Comparison of ENCODE assay signal across 29 cellular contexts in genomic region chr19:51034704-51035103, GRCh38. TPM values are rescaled to one million over a fixed set of nuclear protein-coding genes. Genes with fewer than 3 reads are reported as not detected.
DNase-seq lines count a peak whose midpoint lies in the region; ATAC-seq and TF ChIP-seq lines count a peak whose summit lies in the region.
"Had no signal": no experiment of that assay in that cellular context is flagged by ENCODE, and none has a peak within 500 bp of the region (broad histone marks: within the 10 kb centered on the region; RNA-seq: fewer than 3 reads in every experiment).

TSS of gene KLK12 (minus strand) at chr19:51035002. CDS start at chr19:51034621, 381 bp downstream.

- H3K9me3 Mint-ChIP-seq in endodermal cell: no peaks in the 10 kb centered on the region
- H3K9me3 Mint-ChIP-seq in stimulated activated naive B cell treated with anti-CD40 and anti-IgM and Interleukin-4, amounts not matched to agents 10 μg/mL and 1 μg/mL and 100 μg/mL, for 72 hours: peaks cover 10 to 11% of the 10 kb centered on the region in 2 donors
- H3K9me3 Mint-ChIP-seq: activated naive CD8-positive, alpha-beta T cell treated with anti-CD3 and anti-CD28 coated beads, Interleukin-2, amount 50 U/mL, for 24 hours; stimulated activated naive CD8-positive, alpha-beta T cell treated with anti-CD3 and anti-CD28 coated beads, Interleukin-15, Interleukin-2, amounts not matched to agents 100 ng/mL and 50 ng/mL, for 24 hours had no signal

- no peak within 1 kb of the TSS for H3K4me3 ChIP-seq in endodermal cell (ENCODE audit: low read length)
- H3K4me3 ChIP-seq: body of pancreas, GM23248, right atrium auricular region, tibial artery had no signal

- H3K9ac ChIP-seq in endodermal cell (ENCODE audit: extremely low read depth, low read length, poor library complexity, severe bottlenecking): no peak within 1 kb of the TSS
- H3K9ac ChIP-seq: GM23248 had no signal

- H3K36me3 ChIP-seq in endodermal cell (ENCODE audit: control insufficient read depth, insufficient read depth, low read length): no peaks in the 10 kb centered on the region
- H3K36me3 ChIP-seq: right atrium auricular region, tibial artery had no signal

- DNase-seq in NCI-H146 (lab: John Stamatoyannopoulos, UW) (peak; percentile 44), NCI-H146 treated with DMSO at 0.1 percent for 48 hours (lab: John Stamatoyannopoulos, UW; ENCODE audit: unreplicated experiment) (no peak), NCI-H2029 treated with DMSO at 0.1 percent for 48 hours (lab: John Stamatoyannopoulos, UW) (peak; percentile 94), endodermal cell (peak; percentile 56), iPS-NIHi11 (ENCODE audit: low spot score) (no peak)
- DNase-seq in stimulated activated naive B cell treated with anti-CD40 and anti-IgM and Interleukin-4, amounts not matched to agents 10 μg/mL and 1 μg/mL and 100 μg/mL, for 72 hours: no peak
- DNase-seq: activated CD4-positive, alpha-beta T cell treated with anti-CD3 and anti-CD28 coated beads, Interleukin-2, amount 50 U/mL, for 48 hours; activated effector memory CD4-positive, alpha-beta T cell treated with Interleukin-2 at 50 U/mL for 16 hours; activated naive CD8-positive, alpha-beta T cell treated with anti-CD3 and anti-CD28 coated beads, Interleukin-2, amount 50 U/mL, for 24 hours; erythroblast; GM23248; naive B cell; NCI-H1048; NCI-H345; stimulated activated CD4-positive, alpha-beta T cell treated with anti-CD3 and anti-CD28 coated beads, Interleukin-12 subunit alpha, Interleukin-12 subunit beta, amount 100 ng/mL, for 4 hours; stimulated activated CD4-positive, alpha-beta T cell treated with anti-CD3 and anti-CD28 coated beads, Interleukin-4, amount 100 ng/mL, for 4 hours; T-helper 9 cell; tibial artery had no signal

- no peaks in the 10 kb centered on the region for H3K4me1 ChIP-seq in endodermal cell (ENCODE audit: control insufficient read depth, insufficient read depth, low read length)
- H3K4me1 ChIP-seq: body of pancreas, right atrium auricular region, tibial artery had no signal

- H3K27ac ChIP-seq in endodermal cell (ENCODE audit: low read depth, low read length): no peak within 1 kb of the TSS
- H3K27ac ChIP-seq: body of pancreas, GM23248, right atrium auricular region, RWPE1, tibial artery had no signal

- no peak for ATAC-seq in stimulated activated naive B cell treated with anti-CD40 and anti-IgM and Interleukin-4, amounts not matched to agents 10 μg/mL and 1 μg/mL and 100 μg/mL, for 72 hours (replicated peaks)
- ATAC-seq in HG03432 (IDR thresholded peaks at IDR 0.05; ENCODE audit: unreplicated experiment): no peak
- no peak for ATAC-seq in GM21786 (IDR thresholded peaks at IDR 0.05; ENCODE audit: unreplicated experiment)
- ATAC-seq: activated naive CD8-positive, alpha-beta T cell treated with anti-CD3 and anti-CD28 coated beads, Interleukin-2, amount 50 U/mL, for 24 hours; body of pancreas; HepG2; WTC11 had no signal

- H3K4me3 Mint-ChIP-seq in endodermal cell: no peak within 1 kb of the TSS
- no peak within 1 kb of the TSS for H3K4me3 Mint-ChIP-seq in stimulated activated naive B cell treated with anti-CD40 and anti-IgM and Interleukin-4, amounts not matched to agents 10 μg/mL and 1 μg/mL and 100 μg/mL, for 72 hours
- H3K4me3 Mint-ChIP-seq: activated naive CD8-positive, alpha-beta T cell treated with anti-CD3 and anti-CD28 coated beads, Interleukin-2, amount 50 U/mL, for 24 hours; naive B cell; stimulated activated naive CD8-positive, alpha-beta T cell treated with anti-CD3 and anti-CD28 coated beads, Interleukin-15, Interleukin-2, amounts not matched to agents 100 ng/mL and 50 ng/mL, for 24 hours; WTC11 had no signal

- TF ChIP-seq CTCF in endodermal cell (conservative IDR thresholded peaks at IDR 0.05): no peak

- no peaks in the 10 kb centered on the region for H3K9me3 ChIP-seq in endodermal cell (ENCODE audit: control insufficient read depth, low read length)
- H3K9me3 ChIP-seq: body of pancreas, right atrium auricular region, tibial artery had no signal

- WGBS in endodermal cell (ENCODE audit: insufficient coverage in 1 of 2, insufficient read length in 1 of 2), 2 experiments: 68 to 89% methylated on average over 7 to 10 of the region's 11 CpGs

- peaks cover 17% of the 10 kb centered on the region for H3K27me3 Mint-ChIP-seq in endodermal cell (ENCODE audit: insufficient read depth)
- H3K27me3 Mint-ChIP-seq in stimulated activated naive B cell treated with anti-CD40 and anti-IgM and Interleukin-4, amounts not matched to agents 10 μg/mL and 1 μg/mL and 100 μg/mL, for 72 hours: peaks cover 44 to 48% of the 10 kb centered on the region in 2 donors

- H3K36me3 Mint-ChIP-seq in endodermal cell (ENCODE audit: low read depth): no peaks in the 10 kb centered on the region
- peaks cover 2 to 3% of the 10 kb centered on the region in 2 donors for H3K36me3 Mint-ChIP-seq in stimulated activated naive B cell treated with anti-CD40 and anti-IgM and Interleukin-4, amounts not matched to agents 10 μg/mL and 1 μg/mL and 100 μg/mL, for 72 hours
- H3K36me3 Mint-ChIP-seq: WTC11 had no signal

- peaks cover 8% of the 10 kb centered on the region for H3K4me1 Mint-ChIP-seq in endodermal cell
- no peaks in the 10 kb centered on the region for H3K4me1 Mint-ChIP-seq in stimulated activated naive B cell treated with anti-CD40 and anti-IgM and Interleukin-4, amounts not matched to agents 10 μg/mL and 1 μg/mL and 100 μg/mL, for 72 hours
- H3K4me1 Mint-ChIP-seq: activated naive CD8-positive, alpha-beta T cell treated with anti-CD3 and anti-CD28 coated beads, Interleukin-2, amount 50 U/mL, for 24 hours; naive B cell had no signal

- H3K27me3 ChIP-seq in endodermal cell (ENCODE audit: control insufficient read depth, insufficient read depth, low read length, poor library complexity, severe bottlenecking): no peaks in the 10 kb centered on the region
- H3K27me3 ChIP-seq: body of pancreas, right atrium auricular region had no signal

- no peak within 1 kb of the TSS for H3K27ac Mint-ChIP-seq in endodermal cell
- H3K27ac Mint-ChIP-seq in stimulated activated naive B cell treated with anti-CD40 and anti-IgM and Interleukin-4, amounts not matched to agents 10 μg/mL and 1 μg/mL and 100 μg/mL, for 72 hours: peak within 1 kb of the TSS; percentile 52
- H3K27ac Mint-ChIP-seq: activated naive CD8-positive, alpha-beta T cell treated with anti-CD3 and anti-CD28 coated beads, Interleukin-2, amount 50 U/mL, for 24 hours; naive B cell; stimulated activated naive CD8-positive, alpha-beta T cell treated with anti-CD3 and anti-CD28 coated beads, Interleukin-15, Interleukin-2, amounts not matched to agents 100 ng/mL and 50 ng/mL, for 24 hours; WTC11 had no signal

RNA-seq across cellular contexts. Expression of gene KLK12, which starts in this region (rescaled TPM):
- not detected for total RNA-seq in endodermal cell
- polyA plus RNA-seq in endodermal cell (2013, experiment 1 of 2): not detected
- not detected for polyA plus RNA-seq in endodermal cell (2013, experiment 2 of 2)
- total RNA-seq: body of pancreas, cerebellum, frontal cortex, GM23248, HepG2, omental fat pad, right atrium auricular region, WTC11 had no signal
- polyA plus RNA-seq: GM23248, HepG2 had no signal

Comparison
In these comparisons a context has a peak if more than half of its experiments do, and no peak if none do; other contexts are left out.
1. DNase-seq: peak in NCI-H146 (single experiment) and NCI-H2029 treated with DMSO at 0.1 percent for 48 hours (single experiment); none in NCI-H146 treated with DMSO at 0.1 percent for 48 hours (single experiment), stimulated activated naive B cell treated with anti-CD40 and anti-IgM and Interleukin-4, amounts not matched to agents 10 μg/mL and 1 μg/mL and 100 μg/mL, for 72 hours (single experiment) and iPS-NIHi11 (single experiment).
2. Peak in DNase-seq in endodermal cell; RNA of the gene not detected or under 1 TPM.